Comparison of ENCODE assay signal across 11 cellular contexts in genomic region chr15:88658972-88659931, GRCh38. TPM values are rescaled to one million over a fixed set of nuclear protein-coding genes. Genes with fewer than 3 reads are reported as not detected.
DNase-seq lines count a peak whose midpoint lies in the region; ATAC-seq and TF ChIP-seq lines count a peak whose summit lies in the region.
"Had no signal": no experiment of that assay in that cellular context is flagged by ENCODE, and none has a peak within 500 bp of the region (broad histone marks: within the 10 kb centered on the region; RNA-seq: fewer than 3 reads in every experiment).

No MANE protein-coding gene starts in this region.

- TF ChIP-seq RAD21 in HCT116 (IDR thresholded peaks at IDR 0.05; ENCODE audit: low read depth): no peak

- H4K20me1 ChIP-seq in HCT116 (ENCODE audit: insufficient read depth): no peaks in the 10 kb centered on the region

- H3K36me3 Mint-ChIP-seq in activated naive CD8-positive, alpha-beta T cell treated with anti-CD3 and anti-CD28 coated beads for 36 hours: peaks cover 2% of the 10 kb centered on the region
- peaks cover 7 to 13% of the 10 kb centered on the region in 2 donors for H3K36me3 Mint-ChIP-seq in stimulated activated naive B cell treated with anti-CD40 and anti-IgM and Interleukin-4, amounts not matched to agents 10 μg/mL and 1 μg/mL and 100 μg/mL, for 72 hours
- H3K36me3 Mint-ChIP-seq: mesothelial cell of epicardium had no signal

- TF ChIP-seq POLR2A in HCT116 (IDR thresholded peaks at IDR 0.05; ENCODE audit: borderline replicate concordance, extremely low read depth, insufficient read depth, insufficient read length) (no peak), gastroesophageal sphincter (IDR thresholded peaks at IDR 0.05) (no peak)

- H3K27me3 ChIP-seq in HCT116 (ENCODE audit: insufficient read depth, low read length): no peaks in the 10 kb centered on the region
- H3K27me3 ChIP-seq in gastroesophageal sphincter: peaks cover 24% of the 10 kb centered on the region

- H3K4me2 ChIP-seq in HCT116 (ENCODE audit: low read length): peak overlapping the region; percentile 59
- H3K4me2 ChIP-seq: smooth muscle cell had no signal

- intact Hi-C loops in HCT116 (cut with micrococcal nuclease): loop anchor here (5.0 kb wide), 1 partner anchor 238 kb away; the partner anchor contains the start of gene HAPLN3

- CTCF ChIA-PET in HCT116 (lab: Charles Lee): interaction anchor here (0.7 to 7.1 kb wide), 3 partner anchors 35 to 235 kb away, joined by 5 to 82 read pairs (median 5); no protein-coding TSS in a partner anchor

- ATAC-seq in HCT116: peak; percentile 71
- peak; percentile 20 for ATAC-seq in gastroesophageal sphincter
- ATAC-seq in stimulated activated naive B cell treated with anti-CD40 and anti-IgM and Interleukin-4, amounts not matched to agents 10 μg/mL and 1 μg/mL and 100 μg/mL, for 72 hours (replicated peaks): no peak

- peak overlapping the region; percentile 51 for H3K27ac Mint-ChIP-seq in activated naive CD8-positive, alpha-beta T cell treated with anti-CD3 and anti-CD28 coated beads for 36 hours
- peak overlapping the region; percentile 72 for H3K27ac Mint-ChIP-seq in stimulated activated naive B cell treated with anti-CD40 and anti-IgM and Interleukin-4, amounts not matched to agents 10 μg/mL and 1 μg/mL and 100 μg/mL, for 72 hours
- H3K27ac Mint-ChIP-seq: mesothelial cell of epicardium had no signal

- 50 to 83% methylated on average over 1 to 10 of the region's 18 CpGs for WGBS in gastroesophageal sphincter (ENCODE audit: low coverage in 1 of 2), 2 donors

- TF ChIP-seq EP300 in gastroesophageal sphincter (IDR thresholded peaks at IDR 0.05): no peak

- H3K9me2 ChIP-seq in HCT116 (ENCODE audit: insufficient read depth): no peaks in the 10 kb centered on the region

- RAD21 ChIA-PET in HCT116 (lab: Charles Lee; ENCODE audit: low non-redundant PET in 1 of 2, low total read pairs in 2 of 2, uncharacterized antibody in 2 of 2, unreplicated experiment in 2 of 2): interaction anchor here in 1 of 2 experiments (0.6 kb wide), 1 partner anchor 242 kb away, joined by 4 read pairs; no protein-coding TSS in a partner anchor

- no peaks in the 10 kb centered on the region for H3K9me3 Mint-ChIP-seq in activated naive CD8-positive, alpha-beta T cell treated with anti-CD3 and anti-CD28 coated beads for 36 hours
- no peaks in the 10 kb centered on the region for H3K9me3 Mint-ChIP-seq in stimulated activated naive B cell treated with anti-CD40 and anti-IgM and Interleukin-4, amounts not matched to agents 10 μg/mL and 1 μg/mL and 100 μg/mL, for 72 hours

- no peak overlapping the region for H3K9ac ChIP-seq in HCT116 (ENCODE audit: low read length)

- DNase-seq in HCT116 (ENCODE audit: low read depth, low spot score) (peak; percentile 34), glomerular visceral epithelial cell (ENCODE audit: extremely low spot score) (no peak), NCI-H1105 treated with DMSO at 0.1 percent for 48 hours (lab: John Stamatoyannopoulos, UW) (no peak), NCI-H1417 (lab: John Stamatoyannopoulos, UW) (no peak)
- no peak for DNase-seq in activated naive CD8-positive, alpha-beta T cell treated with anti-CD3 and anti-CD28 coated beads for 36 hours
- no peak for DNase-seq in stimulated activated naive B cell treated with anti-CD40 and anti-IgM and Interleukin-4, amounts not matched to agents 10 μg/mL and 1 μg/mL and 100 μg/mL, for 72 hours
- DNase-seq: activated gamma-delta T cell, erythroblast had no signal

- H3K9me3 ChIP-seq in HCT116 (ENCODE audit: control insufficient read depth in 1 of 2, insufficient read depth in 1 of 2, low read depth in 1 of 2, low read length in 2 of 2) (no peaks in the 10 kb centered on the region), gastroesophageal sphincter (no peaks in the 10 kb centered on the region)

- H3K27ac ChIP-seq in HCT116 (ENCODE audit: low read depth, low read length): no peak overlapping the region
- H3K27ac ChIP-seq in gastroesophageal sphincter: no peak overlapping the region

- peaks cover 6 to 17% of the 10 kb centered on the region in 2 experiments; a peak in 3 of 4 replicates for H3K4me1 ChIP-seq in HCT116 (ENCODE audit: control insufficient read depth in 1 of 2, insufficient read depth in 2 of 2, low read length in 2 of 2)
- peaks cover 0 to 20% (median 0%) of the 10 kb centered on the region in 3 donors for H3K4me1 ChIP-seq in gastroesophageal sphincter

- BruUV-seq in HCT116 (replicated peaks; lab: Mats Ljungman, UMichigan): no TSS peak

- no peaks in the 10 kb centered on the region for H3K36me3 ChIP-seq in HCT116 (ENCODE audit: control insufficient read depth in 1 of 2, insufficient read depth in 2 of 2, low read length in 2 of 2)
- no peaks in the 10 kb centered on the region for H3K36me3 ChIP-seq in gastroesophageal sphincter

- H2AFZ ChIP-seq in HCT116 (ENCODE audit: low read depth, low read length, poor library complexity, severe bottlenecking): no peak overlapping the region

- H3K27me3 Mint-ChIP-seq in activated naive CD8-positive, alpha-beta T cell treated with anti-CD3 and anti-CD28 coated beads for 36 hours: no peaks in the 10 kb centered on the region
- H3K27me3 Mint-ChIP-seq in stimulated activated naive B cell treated with anti-CD40 and anti-IgM and Interleukin-4, amounts not matched to agents 10 μg/mL and 1 μg/mL and 100 μg/mL, for 72 hours: no peaks in the 10 kb centered on the region

- no peak overlapping the region for H3K4me3 Mint-ChIP-seq in activated naive CD8-positive, alpha-beta T cell treated with anti-CD3 and anti-CD28 coated beads for 36 hours
- no peak overlapping the region for H3K4me3 Mint-ChIP-seq in stimulated activated naive B cell treated with anti-CD40 and anti-IgM and Interleukin-4, amounts not matched to agents 10 μg/mL and 1 μg/mL and 100 μg/mL, for 72 hours
- H3K4me3 Mint-ChIP-seq: mesothelial cell of epicardium had no signal

- peaks cover 74% of the 10 kb centered on the region for H3K4me1 Mint-ChIP-seq in activated naive CD8-positive, alpha-beta T cell treated with anti-CD3 and anti-CD28 coated beads for 36 hours
- peaks cover 49 to 75% of the 10 kb centered on the region in 2 donors for H3K4me1 Mint-ChIP-seq in stimulated activated naive B cell treated with anti-CD40 and anti-IgM and Interleukin-4, amounts not matched to agents 10 μg/mL and 1 μg/mL and 100 μg/mL, for 72 hours

- H3K4me3 ChIP-seq in HCT116 (replicated peaks in 1 of 2; ENCODE audit: low read depth in 1 of 2, low read length in 2 of 2) (no peak overlapping the region), gastroesophageal sphincter (no peak overlapping the region)
- H3K4me3 ChIP-seq: smooth muscle cell had no signal

- POLR2A ChIA-PET in HCT116 (lab: Charles Lee): interaction anchor here (0.9 kb wide), 1 partner anchor 21 kb away, joined by 3 read pairs; the partner anchor contains the start of gene ISG20

- H3K79me2 ChIP-seq in HCT116 (ENCODE audit: insufficient read depth, low read length): no peaks in the 10 kb centered on the region

- TF ChIP-seq CTCF in HCT116 (IDR thresholded peaks at IDR 0.05 in 2 of 3, conservative IDR thresholded peaks at IDR 0.05 in 1 of 3; ENCODE audit: borderline replicate concordance in 1 of 3, insufficient read depth in 1 of 3, low read depth in 2 of 3, low read length in 2 of 3): no peak
- no peak for TF ChIP-seq CTCF in gastroesophageal sphincter (IDR thresholded peaks at IDR 0.05)

TF ChIP-seq in HCT116, 20 proteins besides CTCF, POLR2A, EP300 and RAD21:
- TF ChIP-seq ZNF274 (IDR thresholded peaks at IDR 0.05; ENCODE audit: low read depth, low read length) (no peak), CBX3 (IDR thresholded peaks at IDR 0.05; ENCODE audit: low read depth) (no peak), TCF7L2 (IDR thresholded peaks at IDR 0.05; ENCODE audit: borderline replicate concordance, extremely low read depth, insufficient read depth, insufficient read length) (peak; percentile 8), SP1 (IDR thresholded peaks at IDR 0.05; ENCODE audit: low read depth) (no peak), EGR1 (IDR thresholded peaks at IDR 0.05; ENCODE audit: low read depth) (no peak), FOSL1 (IDR thresholded peaks at IDR 0.05; ENCODE audit: low read depth) (peak; percentile 77), EZH2phosphoT487 (IDR thresholded peaks at IDR 0.05; ENCODE audit: borderline replicate concordance) (no peak), SRF (IDR thresholded peaks at IDR 0.05; ENCODE audit: low read depth) (no peak), JUND (IDR thresholded peaks at IDR 0.05) (peak; percentile 53)
- TF ChIP-seq, protein P1, sequence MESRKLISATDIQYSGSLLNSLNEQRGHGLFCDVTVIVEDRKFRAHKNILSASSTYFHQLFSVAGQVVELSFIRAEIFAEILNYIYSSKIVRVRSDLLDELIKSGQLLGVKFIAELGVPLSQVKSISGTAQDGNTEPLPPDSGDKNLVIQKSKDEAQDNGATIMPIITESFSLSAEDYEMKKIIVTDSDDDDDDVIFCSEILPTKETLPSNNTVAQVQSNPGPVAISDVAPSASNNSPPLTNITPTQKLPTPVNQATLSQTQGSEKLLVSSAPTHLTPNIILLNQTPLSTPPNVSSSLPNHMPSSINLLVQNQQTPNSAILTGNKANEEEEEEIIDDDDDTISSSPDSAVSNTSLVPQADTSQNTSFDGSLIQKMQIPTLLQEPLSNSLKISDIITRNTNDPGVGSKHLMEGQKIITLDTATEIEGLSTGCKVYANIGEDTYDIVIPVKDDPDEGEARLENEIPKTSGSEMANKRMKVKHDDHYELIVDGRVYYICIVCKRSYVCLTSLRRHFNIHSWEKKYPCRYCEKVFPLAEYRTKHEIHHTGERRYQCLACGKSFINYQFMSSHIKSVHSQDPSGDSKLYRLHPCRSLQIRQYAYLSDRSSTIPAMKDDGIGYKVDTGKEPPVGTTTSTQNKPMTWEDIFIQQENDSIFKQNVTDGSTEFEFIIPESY (IDR thresholded peaks at IDR 0.05; ENCODE audit: extremely low read depth, insufficient replicate concordance, low read length): no peak

RNA-seq across cellular contexts. Expression of gene ISG20, which starts 20.4 kb away (rescaled TPM):
- total RNA-seq in HCT116 (2021; ENCODE audit: unreplicated experiment): 11.0 TPM
- 18.3 and 23.5 TPM in 2 replicates for polyA plus RNA-seq in HCT116 (2012)
- total RNA-seq in activated naive CD8-positive, alpha-beta T cell treated with anti-CD3 and anti-CD28 coated beads for 36 hours: 100 to 1,000 TPM; 108 to 110 TPM
- total RNA-seq in gastroesophageal sphincter: 1 to 10 TPM; 2.5 to 8.7 (median 5.9) TPM

RNA-seq across cellular contexts. Expression of gene AEN, which starts 38.1 kb away (rescaled TPM):
- 36.2 TPM for total RNA-seq in HCT116 (2021; ENCODE audit: unreplicated experiment)
- polyA plus RNA-seq in HCT116 (2012): 24.9 and 27.7 TPM in 2 replicates
- total RNA-seq in activated naive CD8-positive, alpha-beta T cell treated with anti-CD3 and anti-CD28 coated beads for 36 hours: 10 to 100 TPM; 76.1 to 81.8 TPM
- 10 to 100 TPM; 11.0 to 23.4 (median 18.1) TPM for total RNA-seq in gastroesophageal sphincter

Comparison
In these comparisons a context has a peak if more than half of its experiments do, and no peak if none do; other contexts are left out.
1. ATAC-seq: peak in HCT116 (single experiment) and gastroesophageal sphincter (single experiment); none in stimulated activated naive B cell treated with anti-CD40 and anti-IgM and Interleukin-4, amounts not matched to agents 10 μg/mL and 1 μg/mL and 100 μg/mL, for 72 hours (0 of 2).